ENCODE assay signal across 21 cellular contexts in the genomic region with DNA sequence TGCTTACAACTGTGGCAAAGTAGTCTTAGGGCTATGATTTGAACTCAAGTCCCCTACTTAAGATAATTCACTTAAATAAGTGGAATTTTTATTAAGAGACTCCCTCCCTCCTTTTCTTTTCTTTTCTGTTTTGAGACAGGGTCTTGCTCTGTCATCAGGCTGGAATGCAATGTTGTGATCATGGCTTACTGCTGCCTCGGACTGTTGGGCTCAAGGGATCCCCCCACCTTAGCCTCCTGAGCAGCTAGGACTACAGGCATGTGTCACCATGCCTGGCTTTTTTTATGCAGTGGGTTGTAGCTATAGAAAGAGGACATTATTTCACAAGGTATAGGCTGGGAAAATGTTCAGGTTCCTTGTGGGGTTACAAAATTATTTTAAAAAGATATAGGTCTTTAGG.
"Had no signal": no experiment of that assay in that cellular context is flagged by ENCODE, and none has a peak within 500 bp of the region (broad histone marks: within the 10 kb centered on the region; RNA-seq: fewer than 3 reads in every experiment).

No MANE protein-coding gene starts in this region.

- H3K27ac ChIP-seq: adrenal gland, cardiac muscle cell, dorsolateral prefrontal cortex, lower lobe of right lung, neutrophil, pancreas, upper lobe of right lung, WERI-Rb-1 had no signal

- H3K27me3 Mint-ChIP-seq: stimulated activated naive B cell treated with anti-CD40 and anti-IgM and Interleukin-4, amounts not matched to agents 10 μg/mL and 1 μg/mL and 100 μg/mL, for 72 hours had no signal

- H3K27ac Mint-ChIP-seq: activated naive CD4-positive, alpha-beta T cell treated with anti-CD3 and anti-CD28 coated beads, Interleukin-2, amount 50 U/mL, for 72 hours; activated T-helper 1 cell treated with anti-CD3 and anti-CD28 coated beads, Interleukin-12 subunit alpha, Interleukin-12 subunit beta, Interleukin-2, Interleukin-4 antibody, amounts not matched to agents 30 ng/mL and 10 ng/mL and 1 ng/mL, durations not matched to agents 14 hours and 24 hours and 36 hours; mesothelial cell of epicardium; natural killer cell treated with Interleukin-12 subunit alpha and Interleukin-12 subunit beta and Interleukin-15 and Interleukin-18, amount 100 ng/mL, for 72 hours; stimulated activated naive B cell treated with anti-CD40 and anti-IgM and Interleukin-4, amounts not matched to agents 10 μg/mL and 1 μg/mL and 100 μg/mL, for 72 hours had no signal

- H3K4me3 ChIP-seq: adrenal gland, cardiac muscle cell, dorsolateral prefrontal cortex, lower lobe of right lung, pancreas, thoracic aorta, upper lobe of right lung had no signal

- H3K4me1 ChIP-seq: adrenal gland, pancreas, upper lobe of right lung had no signal

- ATAC-seq: activated naive CD4-positive, alpha-beta T cell treated with anti-CD3 and anti-CD28 coated beads, Interleukin-2, amount 50 U/mL, for 72 hours; lower lobe of right lung; natural killer cell treated with Interleukin-12 subunit alpha and Interleukin-12 subunit beta and Interleukin-15 and Interleukin-18, amount 100 ng/mL, for 72 hours; pancreas; sciatic nerve; stimulated activated naive B cell treated with anti-CD40 and anti-IgM and Interleukin-4, amounts not matched to agents 10 μg/mL and 1 μg/mL and 100 μg/mL, for 72 hours; upper lobe of right lung had no signal

- H3K4me3 Mint-ChIP-seq: activated T-helper 1 cell treated with anti-CD3 and anti-CD28 coated beads, Interleukin-12 subunit alpha, Interleukin-12 subunit beta, Interleukin-2, Interleukin-4 antibody, amounts not matched to agents 30 ng/mL and 10 ng/mL and 1 ng/mL, durations not matched to agents 14 hours and 24 hours and 36 hours; mesothelial cell of epicardium; natural killer cell treated with Interleukin-12 subunit alpha and Interleukin-12 subunit beta and Interleukin-15 and Interleukin-18, amount 100 ng/mL, for 72 hours; stimulated activated naive B cell treated with anti-CD40 and anti-IgM and Interleukin-4, amounts not matched to agents 10 μg/mL and 1 μg/mL and 100 μg/mL, for 72 hours had no signal

- H3K36me3 Mint-ChIP-seq: activated naive CD4-positive, alpha-beta T cell treated with anti-CD3 and anti-CD28 coated beads, Interleukin-2, amount 50 U/mL, for 72 hours had no signal

- H3K36me3 ChIP-seq: adrenal gland, cardiac muscle cell, lower lobe of right lung, neutrophil, pancreas, thoracic aorta, upper lobe of right lung, WERI-Rb-1 had no signal

- H3K9me3 Mint-ChIP-seq: activated naive CD4-positive, alpha-beta T cell treated with anti-CD3 and anti-CD28 coated beads, Interleukin-2, amount 50 U/mL, for 72 hours; activated T-helper 1 cell treated with anti-CD3 and anti-CD28 coated beads, Interleukin-12 subunit alpha, Interleukin-12 subunit beta, Interleukin-2, Interleukin-4 antibody, amounts not matched to agents 30 ng/mL and 10 ng/mL and 1 ng/mL, durations not matched to agents 14 hours and 24 hours and 36 hours; natural killer cell treated with Interleukin-12 subunit alpha and Interleukin-12 subunit beta and Interleukin-15 and Interleukin-18, amount 100 ng/mL, for 72 hours had no signal

- H3K27me3 ChIP-seq: cardiac muscle cell, neutrophil, upper lobe of right lung had no signal

- H3K9me3 ChIP-seq: adrenal gland, lower lobe of right lung, neutrophil, pancreas, thoracic aorta, upper lobe of right lung had no signal

- DNase-seq: activated CD4-positive, alpha-beta T cell treated with anti-CD3 and anti-CD28 coated beads, Interleukin-2, amount 50 U/mL, for 4 hours; activated gamma-delta T cell treated with Interleukin-2 at 50 U/mL for 16 hours; activated T-cell treated with anti-CD3 and anti-CD28 coated beads for 4 hours; adrenal gland; dorsolateral prefrontal cortex; erythroblast; head of caudate nucleus; lower lobe of right lung; pancreas; stimulated activated naive B cell treated with anti-CD40 and anti-IgM and Interleukin-4, amounts not matched to agents 10 μg/mL and 1 μg/mL and 100 μg/mL, for 72 hours; SW 1271; upper lobe of right lung; WERI-Rb-1 had no signal
